In the genomic region with DNA sequence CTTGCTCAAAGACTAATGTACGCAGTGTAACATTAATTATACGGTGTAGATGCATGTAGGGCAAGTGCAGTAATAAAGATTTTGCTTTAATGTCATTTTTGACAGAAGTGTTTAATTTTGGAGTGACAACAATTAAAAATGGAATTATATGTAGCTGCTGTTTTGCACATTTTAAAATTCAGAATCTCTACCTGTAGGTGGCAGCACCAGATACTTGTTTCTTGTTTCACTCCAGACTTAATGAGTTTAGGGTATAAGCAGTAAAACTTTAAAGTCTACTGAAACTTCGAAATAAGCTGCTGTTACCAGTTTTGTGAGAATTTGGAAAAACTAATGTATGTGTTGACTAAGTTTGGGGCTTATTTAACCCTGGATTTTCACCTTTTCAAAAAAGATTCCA, we compare ENCODE assay signal across 8 cellular contexts.
DNase-seq lines count a peak whose midpoint lies in the region; ATAC-seq, FAIRE-seq and TF ChIP-seq lines count a peak whose summit lies in the region.

No MANE protein-coding gene starts in this region.

- H3K27me3 ChIP-seq in colonic mucosa: no peaks in the 10 kb centered on the region

- H3K9me3 Mint-ChIP-seq in neural crest cell: no peaks in the 10 kb centered on the region

- intact Hi-C loops in colonic mucosa (cut with DNase I): loop anchor here (5.0 kb wide), 1 partner anchor 184 kb away; no protein-coding TSS in a partner anchor

- DNase-seq in A172 (ENCODE audit: low spot score) (peak; percentile 38), ELR (ENCODE audit: low read depth) (peak; percentile 41), NCI-H345 treated with DMSO at 0.1 percent for 48 hours (lab: John Stamatoyannopoulos, UW; ENCODE audit: unreplicated experiment) (peak; percentile 5), colonic mucosa (peak; percentile 21), neural crest cell (ENCODE audit: low read depth, low spot score) (peak; percentile 27), GM12891 (ENCODE audit: insufficient read length, low spot score) (no peak)
- no peak for DNase-seq in stimulated activated CD4-positive, alpha-beta T cell treated with anti-CD3 and anti-CD28 coated beads, Interleukin-4, amount 100 ng/mL, for 1 hour

- no peaks in the 10 kb centered on the region for H3K9me3 ChIP-seq in colonic mucosa

- H3K4me3 ChIP-seq in colonic mucosa: no peak overlapping the region

- peaks cover 5% of the 10 kb centered on the region for H3K4me1 Mint-ChIP-seq in neural crest cell

- TF ChIP-seq POLR2A in GM12891 (IDR thresholded peaks at IDR 0.05; ENCODE audit: low read depth, low read length): no peak

- H3K27me3 Mint-ChIP-seq in neural crest cell (ENCODE audit: low read depth): no peaks in the 10 kb centered on the region

- H3K4me1 ChIP-seq in colonic mucosa: no peaks in the 10 kb centered on the region

- peaks cover 13% of the 10 kb centered on the region for H3K36me3 Mint-ChIP-seq in neural crest cell (ENCODE audit: low read depth)

- no peaks in the 10 kb centered on the region for H3K36me3 ChIP-seq in colonic mucosa

- H3K9ac ChIP-seq in colonic mucosa (ENCODE audit: low read depth in 2 of 2, low read length in 2 of 2): no peak overlapping the region

- no peak overlapping the region for H3K4me3 Mint-ChIP-seq in neural crest cell

- peak; percentile 47 for TF ChIP-seq CTCF in colonic mucosa (IDR thresholded peaks at IDR 0.05)
- TF ChIP-seq CTCF in neural crest cell (conservative IDR thresholded peaks at IDR 0.05): peak; percentile 86

- no peak for FAIRE-seq in GM12891 (lab: Jason Lieb, UNC)

- H3K27ac Mint-ChIP-seq in neural crest cell (ENCODE audit: unreplicated experiment): no peak overlapping the region

- ATAC-seq in HG03196 (IDR thresholded peaks at IDR 0.05; ENCODE audit: unreplicated experiment): no peak

- H3K27ac ChIP-seq in colonic mucosa: no peak overlapping the region

TF ChIP-seq in GM12891, 5 proteins besides CTCF, POLR2A, EP300 and RAD21:
- TF ChIP-seq POLR2AphosphoS5 (IDR thresholded peaks at IDR 0.05; ENCODE audit: low read depth, low read length): no peak
- no peak for TF ChIP-seq TAF1 (IDR thresholded peaks at IDR 0.05; ENCODE audit: low read depth, low read length)
- TF ChIP-seq POU2F2 (IDR thresholded peaks at IDR 0.05; ENCODE audit: low read depth, low read length): no peak
TF ChIP-seq in GM12891: peak in this region for 0.

Comparison
In these comparisons a context has a peak if more than half of its experiments do, and no peak if none do; other contexts are left out.
1. DNase-seq: peak in A172 (single experiment), ELR (single experiment), NCI-H345 treated with DMSO at 0.1 percent for 48 hours (single experiment), colonic mucosa (single experiment) and neural crest cell (single experiment); none in GM12891 (single experiment) and stimulated activated CD4-positive, alpha-beta T cell treated with anti-CD3 and anti-CD28 coated beads, Interleukin-4, amount 100 ng/mL, for 1 hour (single experiment).